Comparison of ENCODE assay signal across 1 cellular context in genomic region chr2:109384308-109385271, GRCh38.
TF ChIP-seq lines count a peak whose summit lies in the region.

No MANE protein-coding gene starts in this region.

TF ChIP-seq in HepG2, 621 proteins besides CTCF, POLR2A, EP300 and RAD21:
- TF ChIP-seq ZSCAN12 (CRISPR knock-in tag; IDR thresholded peaks at IDR 0.05), result no peak
- peak; percentile 41 for TF ChIP-seq ZNF629 (CRISPR knock-in tag; conservative IDR thresholded peaks at IDR 0.05)
- TF ChIP-seq MXD1 (CRISPR knock-in tag; IDR thresholded peaks at IDR 0.05), result no peak
